Comparison of ENCODE assay signal across 13 cellular contexts in genomic region chr5:33370135-33370472, GRCh38.
DNase-seq lines count a peak whose midpoint lies in the region; ATAC-seq, FAIRE-seq and TF ChIP-seq lines count a peak whose summit lies in the region.
"Had no signal": no experiment of that assay in that cellular context is flagged by ENCODE, and none has a peak within 500 bp of the region (broad histone marks: within the 10 kb centered on the region; RNA-seq: fewer than 3 reads in every experiment).

No MANE protein-coding gene starts in this region.

- dilution Hi-C loops in mammary epithelial cell (cut with HindIII; ENCODE audit: low sequenced_read_pairs), result no loop called here

- no peak for TF ChIP-seq CTCF in mammary epithelial cell (conservative IDR thresholded peaks at IDR 0.05 in 1 of 2, IDR thresholded peaks at IDR 0.05 in 1 of 2; ENCODE audit: extremely low read depth in 1 of 2, insufficient read depth in 1 of 2, low read depth in 1 of 2, low read length in 2 of 2)

- H3K9me3 ChIP-seq in MG63 (no peaks in the 10 kb centered on the region), mammary epithelial cell (replicated peaks; ENCODE audit: insufficient read depth, low read length) (no peaks in the 10 kb centered on the region)

- peak overlapping the region; percentile 83 for H2AFZ ChIP-seq in mammary epithelial cell (ENCODE audit: low read depth, low read length)
- H2AFZ ChIP-seq: parathyroid adenoma had no signal

- intact Hi-C loops in mammary epithelial cell (cut with micrococcal nuclease), result loop anchor here (10.0 kb wide), 1 partner anchor 185 kb away; no protein-coding TSS in a partner anchor

- no peak overlapping the region for H3K4me3 ChIP-seq in MG63
- H3K4me3 ChIP-seq in mammary epithelial cell (replicated peaks in 1 of 3; ENCODE audit: insufficient read depth in 1 of 3, low read depth in 2 of 3, low read length in 3 of 3), result no peak overlapping the region

- in situ Hi-C loops in mammary epithelial cell (cut with MboI; ENCODE audit: low sequenced_read_pairs in 2 of 2), result no loop called here

- DNase-seq in AG20443 (ENCODE audit: low spot score) (peak; percentile 69), MG63 (peak; percentile 23), mammary epithelial cell (peak; percentile 92), lung microvascular endothelial cell (ENCODE audit: low read depth in 2 of 2) (peak; percentile 28 to 68), NCI-H1436 treated with DMSO at 0.1 percent for 48 hours (lab: John Stamatoyannopoulos, UW) (no peak), GM12892 (ENCODE audit: insufficient read length) (no peak)
- DNase-seq: activated B cell treated with CpG ODN at 0.5 μM for 24 hours; CD8-positive, alpha-beta memory T cell had no signal

- ATAC-seq in HG03378 (IDR thresholded peaks at IDR 0.05; ENCODE audit: unreplicated experiment) (no peak), GM21390 (IDR thresholded peaks at IDR 0.05; ENCODE audit: unreplicated experiment) (no peak)

- BruUV-seq in mammary epithelial cell (replicated peaks; lab: Mats Ljungman, UMichigan), result no TSS peak

- CTCF ChIA-PET in mammary epithelial cell (lab: Charles Lee; ENCODE audit: low non-redundant PET), result no interaction called here

- no peak for TF ChIP-seq POLR2A in GM12892 (IDR thresholded peaks at IDR 0.05; ENCODE audit: low read depth, low read length)

- peak overlapping the region; percentile 73 for H3K27ac ChIP-seq in mammary epithelial cell (ENCODE audit: insufficient read depth, low read depth, low read length)
- H3K27ac ChIP-seq: KMS-11, parathyroid adenoma had no signal

- 0% methylated on average over 2 of the region's 3 CpGs for WGBS in mammary epithelial cell (ENCODE audit: low coverage, missing lambda C conversion rate)

- H3K9ac ChIP-seq in mammary epithelial cell (ENCODE audit: insufficient read depth, low read length), result no peak overlapping the region
- H3K9ac ChIP-seq: KMS-11, parathyroid adenoma had no signal

- FAIRE-seq in GM12892 (lab: Jason Lieb, UNC), result no peak
- FAIRE-seq: islet of Langerhans had no signal

- no peaks in the 10 kb centered on the region for H3K27me3 ChIP-seq in MG63
- no peaks in the 10 kb centered on the region for H3K27me3 ChIP-seq in mammary epithelial cell (ENCODE audit: insufficient read depth, low read length)

- peaks cover 12% of the 10 kb centered on the region for H3K4me1 ChIP-seq in mammary epithelial cell (ENCODE audit: insufficient read depth, low read length)
- H3K4me1 ChIP-seq: parathyroid adenoma had no signal

- no peaks in the 10 kb centered on the region for H3K79me2 ChIP-seq in mammary epithelial cell (ENCODE audit: insufficient read depth, low read length)
- H3K79me2 ChIP-seq: parathyroid adenoma had no signal

- H4K20me1 ChIP-seq in mammary epithelial cell (ENCODE audit: insufficient read depth, low read length), result no peaks in the 10 kb centered on the region

- H3K36me3 ChIP-seq in MG63 (no peaks in the 10 kb centered on the region), mammary epithelial cell (ENCODE audit: insufficient read depth, low read length) (no peaks in the 10 kb centered on the region)

- no peak overlapping the region for H3K4me2 ChIP-seq in mammary epithelial cell (ENCODE audit: insufficient read depth, low read depth, low read length)
- H3K4me2 ChIP-seq: KMS-11 had no signal

Comparison
In these comparisons a context has a peak if more than half of its experiments do, and no peak if none do; other contexts are left out.
1. DNase-seq: peak in AG20443 (single experiment), MG63 (single experiment), mammary epithelial cell (single experiment) and lung microvascular endothelial cell (2 of 2); none in NCI-H1436 treated with DMSO at 0.1 percent for 48 hours (single experiment) and GM12892 (single experiment).